Comparison of ENCODE assay signal across 1 cellular context in genomic region chr4:120921456-120922389, GRCh38.
TF ChIP-seq lines count a peak whose summit lies in the region.

No MANE protein-coding gene starts in this region.

TF ChIP-seq in HEK293, 187 proteins besides CTCF, POLR2A, EP300 and RAD21 (continued from another document):
- TF ChIP-seq PRDM10 (tag by site-specific recombination; IDR thresholded peaks at IDR 0.05) (peak; percentile 74), ZBTB20 (tag by site-specific recombination; IDR thresholded peaks at IDR 0.05) (peak; percentile 55), ZNF843 (tag by site-specific recombination; IDR thresholded peaks at IDR 0.05) (0 out of 2 replicates have a peak, but pooled peaks have one; percentile 23), ZNF24 (tag by site-specific recombination; IDR thresholded peaks at IDR 0.05) (no peak), PRDM1 (tag by site-specific recombination; IDR thresholded peaks at IDR 0.05) (peak; percentile 51), OVOL3 (tag by site-specific recombination; IDR thresholded peaks at IDR 0.05) (no peak), ZSCAN5A (tag by site-specific recombination; IDR thresholded peaks at IDR 0.05) (no peak), ZNF785 (tag by site-specific recombination; IDR thresholded peaks at IDR 0.05) (no peak), EGR2 (tag by site-specific recombination; IDR thresholded peaks at IDR 0.05; ENCODE audit: low read depth) (peak; percentile 90), ZBTB26 (tag by site-specific recombination; optimal IDR thresholded peaks at IDR 0.05) (peak; percentile 66), ZEB2 (tag by site-specific recombination; IDR thresholded peaks at IDR 0.05) (0 out of 2 replicates have a peak, but pooled peaks have one; percentile 6), KLF16 (tag by site-specific recombination; IDR thresholded peaks at IDR 0.05) (peak; percentile 48; the same call in 1 of the 2 replicates), ZBTB11 (tag by site-specific recombination; conservative IDR thresholded peaks at IDR 0.05; ENCODE audit: low read depth) (peak; percentile 46; the same call in 1 of the 2 replicates), KLF7 (tag by site-specific recombination; IDR thresholded peaks at IDR 0.05; ENCODE audit: borderline replicate concordance) (0 out of 2 replicates have a peak, but pooled peaks have one; percentile 17), ZIC2 (tag by site-specific recombination; IDR thresholded peaks at IDR 0.05) (peak; percentile 31; the same call in 1 of the 2 replicates), YY1 (tag by site-specific recombination; IDR thresholded peaks at IDR 0.05) (0 out of 2 replicates have a peak, but pooled peaks have one; percentile 31)
